ENCODE assay signal across 17 cellular contexts in genomic region chr3:31002730-31003129, GRCh38.
DNase-seq lines count a peak whose midpoint lies in the region; ATAC-seq lines count a peak whose summit lies in the region.
"Had no signal": no experiment of that assay in that cellular context is flagged by ENCODE, and none has a peak within 500 bp of the region (broad histone marks: within the 10 kb centered on the region; RNA-seq: fewer than 3 reads in every experiment).

No MANE protein-coding gene starts in this region.

- ATAC-seq in GM19372 (IDR thresholded peaks at IDR 0.05; ENCODE audit: low read depth, unreplicated experiment) (peak; percentile 49), HG02678 (IDR thresholded peaks at IDR 0.05; ENCODE audit: unreplicated experiment) (peak; percentile 47), HG03442 (IDR thresholded peaks at IDR 0.05; ENCODE audit: unreplicated experiment) (peak; percentile 69), HG03439 (IDR thresholded peaks at IDR 0.05; ENCODE audit: unreplicated experiment) (no peak)
- ATAC-seq: activated T-cell treated with anti-CD3 and anti-CD28 coated beads, Interleukin-2, amount 50 U/mL, for 72 hours; gastrocnemius medialis; natural killer cell had no signal

- peak; percentile 54 for DNase-seq in CD1c-positive myeloid dendritic cell (ENCODE audit: extremely low spot score)
- DNase-seq in activated CD4-positive, CD25-positive, alpha-beta regulatory T cell treated with anti-CD3 and anti-CD28 coated beads, Interleukin-2, amount 50 U/mL, for 72 hours: no peak
- DNase-seq in DMS53 treated with DMSO at 0.1 percent for 48 hours (lab: John Stamatoyannopoulos, UW; ENCODE audit: unreplicated experiment): no peak
- DNase-seq in NCI-H524 treated with DMSO at 0.1 percent for 48 hours (lab: John Stamatoyannopoulos, UW): no peak
- DNase-seq: activated CD4-positive, alpha-beta memory T cell treated with anti-CD3 and anti-CD28 coated beads, Interleukin-2, amount 10 ng/mL, durations not matched to agents 7 days and 5 days; activated T-cell treated with anti-CD3 and anti-CD28 coated beads, Interleukin-2, amount 50 U/mL, for 72 hours; CD4-positive, CD25-positive, alpha-beta regulatory T cell; DND-41; gastrocnemius medialis; natural killer cell; NCI-H1694 treated with DMSO at 0.1 percent for 48 hours; NCI-H510A treated with DMSO at 0.1 percent for 48 hours; stimulated activated CD4-positive, alpha-beta T cell treated with anti-CD3 and anti-CD28 coated beads, Interleukin-2, amount 100 ng/mL, for 24 hours had no signal
